8 cellular contexts compared by ENCODE assay signal in the genomic region with DNA sequence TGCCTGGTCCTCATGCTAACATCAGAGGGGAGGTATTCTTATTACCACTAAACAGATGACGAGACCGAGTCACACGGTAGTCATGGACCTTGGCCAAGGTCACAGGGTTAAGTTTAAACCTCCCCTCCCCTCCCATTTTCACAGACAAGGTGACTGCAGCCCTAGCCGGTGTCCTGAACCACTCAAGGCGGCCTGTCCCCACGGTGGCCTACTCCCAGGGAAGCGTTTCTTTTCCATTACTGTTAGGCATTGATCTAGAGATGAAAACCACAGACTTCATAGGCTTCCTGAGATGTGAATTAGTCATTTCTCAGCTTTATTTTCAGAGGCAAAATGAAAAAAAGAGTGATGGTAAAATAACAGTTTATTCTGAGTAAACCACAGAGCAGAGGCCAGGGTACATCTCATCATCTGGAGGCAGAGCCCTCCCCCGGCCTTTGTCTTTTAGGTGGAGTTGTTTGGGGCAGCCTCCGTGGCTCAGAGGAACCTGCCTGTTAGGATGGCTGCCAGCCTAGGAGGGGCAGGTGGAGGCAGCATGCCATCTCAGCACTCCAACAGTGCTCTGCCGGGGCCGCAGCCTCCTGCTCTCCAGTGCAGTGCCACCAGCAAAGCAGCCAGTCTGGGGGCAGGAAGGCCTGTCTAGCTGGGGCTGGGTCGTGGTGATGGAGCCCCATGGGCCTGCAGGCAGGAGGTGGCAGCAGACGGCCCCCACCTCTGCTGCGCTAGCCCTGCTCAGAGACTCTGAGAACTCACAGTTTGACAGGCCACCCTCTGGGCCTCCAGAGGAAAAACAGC.
DNase-seq lines count a peak whose midpoint lies in the region; ATAC-seq, FAIRE-seq and TF ChIP-seq lines count a peak whose summit lies in the region.

No MANE protein-coding gene starts in this region.

- intact Hi-C loops in GM12878 (cut with micrococcal nuclease; ENCODE audit: unreplicated experiment) = loop anchor here (2.0 to 5.0 kb wide), 3 partner anchors 36 to 60 kb away; no protein-coding TSS in a partner anchor
- intact Hi-C loops in testis (cut with DNase I; ENCODE audit: low total_unique reads) = no loop called here

- H2AFZ ChIP-seq in GM12878 (ENCODE audit: control insufficient read depth, low read depth, low read length) = no peak overlapping the region

- TF ChIP-seq RAD21 in GM12878 (IDR thresholded peaks at IDR 0.05; ENCODE audit: insufficient read depth, low read depth, low read length) = no peak; the same call in 1 of the 2 replicates

- TF ChIP-seq POLR2A in GM12878 (IDR thresholded peaks at IDR 0.05; ENCODE audit: low read depth, low read length) = peak; percentile 11; the same call in 1 of the 2 replicates
- no peak for TF ChIP-seq POLR2A in testis (IDR thresholded peaks at IDR 0.05)

- H3K79me2 ChIP-seq in GM12878 (ENCODE audit: control insufficient read depth, insufficient read depth, low read length) = peaks cover 100% of the 10 kb centered on the region

- in situ Hi-C loops in GM12878 (cut with MboI) = no loop called here

- TF ChIP-seq EP300 in GM12878 (IDR thresholded peaks at IDR 0.05; ENCODE audit: borderline replicate concordance in 1 of 2, control insufficient read depth in 1 of 2, low read depth in 2 of 2, low read length in 2 of 2) = peak; percentile 25 to 47; a peak in 2 of 4 replicates

- ATAC-seq in GM18511 (IDR thresholded peaks at IDR 0.05; ENCODE audit: unreplicated experiment) (peak; percentile 67), HG03432 (IDR thresholded peaks at IDR 0.05; ENCODE audit: unreplicated experiment) (peak; percentile 56), GM12878 (peak; percentile 74)

- H3K9me3 ChIP-seq in GM12878 (replicated peaks; ENCODE audit: control insufficient read depth, insufficient read depth, low read length) (no peaks in the 10 kb centered on the region), testis (no peaks in the 10 kb centered on the region)

- peak overlapping the region; percentile 65 for H3K9ac ChIP-seq in GM12878 (ENCODE audit: control insufficient read depth, insufficient read depth, low read length)

- H3K4me2 ChIP-seq in GM12878 (ENCODE audit: control insufficient read depth, insufficient read depth) = peak overlapping the region; percentile 82

- TF ChIP-seq CTCF in GM12878 (IDR thresholded peaks at IDR 0.05 in 2 of 3, conservative IDR thresholded peaks at IDR 0.05 in 1 of 3; ENCODE audit: control insufficient read depth in 2 of 3, extremely low read depth in 1 of 3, insufficient read depth in 1 of 3, low read depth in 3 of 3, low read length in 3 of 3) (peak; percentile 3 to 5 (median 4); a peak in 1 of 6 replicates), testis (IDR thresholded peaks at IDR 0.05) (no peak)

- POLR2A ChIA-PET in GM12878 (lab: Charles Lee) = interaction anchor here (0.9 to 5.2 kb wide), 13 partner anchors 9 to 70 kb away, joined by 3 to 28 read pairs (median 4); no protein-coding TSS in a partner anchor

- 4% methylated on average over 14 of the region's 14 CpGs for WGBS in GM12878 (ENCODE audit: insufficient coverage, insufficient replicate concordance, low lambda C conversion rate, missing lambda C conversion rate)
- WGBS in testis, 2 donors = 61 to 65% methylated on average over 12 to 14 of the region's 14 CpGs

- peak overlapping the region; percentile 54 for H3K4me3 ChIP-seq in GM12878
- H3K4me3 ChIP-seq in testis = no peak overlapping the region

- H3K27me3 ChIP-seq in GM12878 (replicated peaks in 1 of 2; ENCODE audit: control insufficient read depth in 2 of 2, insufficient read depth in 2 of 2, low read length in 1 of 2) (no peaks in the 10 kb centered on the region), testis (no peaks in the 10 kb centered on the region)

- BruUV-seq in GM12878 (replicated peaks; lab: Mats Ljungman, UMichigan) = TSS peak; percentile 96

- DNase-seq in T1000 (lab: John Stamatoyannopoulos, UW) = peak; percentile 14
- DNase-seq in GM12878 (ENCODE audit: low read depth, low spot score) = peak; percentile 62
- peak; percentile 64 to 81 for DNase-seq in lung microvascular endothelial cell (ENCODE audit: low read depth in 2 of 2)
- peak; percentile 55 for DNase-seq in stimulated activated CD8-positive, alpha-beta memory T cell treated with anti-CD3 and anti-CD28 coated beads, Interleukin-4, amount 100 ng/mL, for 24 hours (ENCODE audit: low read depth)
- no peak for DNase-seq in testis
- no peak for DNase-seq in NCI-H524 treated with DMSO at 0.1 percent for 48 hours (lab: John Stamatoyannopoulos, UW)

- H3K36me3 ChIP-seq in GM12878 (ENCODE audit: control insufficient read depth in 2 of 2, insufficient read depth in 2 of 2, low read length in 1 of 2) (peaks cover 0 to 3% of the 10 kb centered on the region in 2 experiments), testis (ENCODE audit: low read depth, missing control alignments) (no peaks in the 10 kb centered on the region)

- H4K20me1 ChIP-seq in GM12878 (ENCODE audit: control insufficient read depth, insufficient read depth) = no peaks in the 10 kb centered on the region

- FAIRE-seq in GM12878 (lab: Jason Lieb, UNC) = no peak

- H3K27ac ChIP-seq in GM12878 (ENCODE audit: control insufficient read depth, insufficient read depth) = peak overlapping the region; percentile 88
- H3K27ac ChIP-seq in testis = no peak overlapping the region

- H3K4me1 ChIP-seq in GM12878 (ENCODE audit: control insufficient read depth, insufficient read depth, low read length) = peaks cover 71% of the 10 kb centered on the region
- peaks cover 27% of the 10 kb centered on the region for H3K4me1 ChIP-seq in testis

- RAD21 ChIA-PET in GM12878 (lab: Charles Lee; ENCODE audit: unreplicated experiment) = interaction anchor here (0.9 to 10.6 kb wide), 12 partner anchors 9 to 63 kb away, joined by 3 to 187 read pairs (median 19); no protein-coding TSS in a partner anchor

- SMC1A ChIA-PET in GM12878 (lab: Charles Lee; ENCODE audit: uncharacterized antibody, unreplicated experiment) = interaction anchor here (0.8 to 21.1 kb wide), 15 partner anchors 10 to 77 kb away, joined by 3 to 535 read pairs (median 6); partner anchors contain the start of gene RAPGEF1

- CTCF ChIA-PET in GM12878 (lab: Yijun Ruan, JAX) = interaction anchor here (0.7 to 3.0 kb wide), 15 partner anchors 9 to 75 kb away, joined by 3 to 28 read pairs (median 4); no protein-coding TSS in a partner anchor

TF ChIP-seq in GM12878, 131 proteins besides CTCF, POLR2A, EP300 and RAD21 (continues in another document):
- TF ChIP-seq EED (IDR thresholded peaks at IDR 0.05; ENCODE audit: low read depth) (peak; percentile 96), SUZ12 (IDR thresholded peaks at IDR 0.05; ENCODE audit: unreplicated experiment) (no peak), IRF4 (IDR thresholded peaks at IDR 0.05; ENCODE audit: low read depth, low read length) (no peak; the same call in 1 of the 2 replicates), NRF1 (conservative IDR thresholded peaks at IDR 0.05; ENCODE audit: low read depth, low read length) (no peak), YBX1 (IDR thresholded peaks at IDR 0.05) (no peak), RAD51 (IDR thresholded peaks at IDR 0.05) (peak; percentile 63), MTA2 (IDR thresholded peaks at IDR 0.05; ENCODE audit: low read depth) (peak; percentile 79), BMI1 (IDR thresholded peaks at IDR 0.05; ENCODE audit: borderline replicate concordance) (0 out of 2 replicates have a peak, but pooled peaks have one; percentile 17), POLR2AphosphoS5 (IDR thresholded peaks at IDR 0.05; ENCODE audit: low read length) (no peak; the same call in 1 of the 2 replicates), CEBPB (IDR thresholded peaks at IDR 0.05; ENCODE audit: borderline replicate concordance in 1 of 2, low read depth in 2 of 2, low read length in 2 of 2) (no peak), NFIC (IDR thresholded peaks at IDR 0.05; ENCODE audit: low read depth, low read length) (no peak), CBFB (IDR thresholded peaks at IDR 0.05; ENCODE audit: low read depth) (peak; percentile 84), DPF2 (IDR thresholded peaks at IDR 0.05) (no peak; the same call in 1 of the 2 replicates), CREB1 (IDR thresholded peaks at IDR 0.05; ENCODE audit: low read depth) (no peak), RB1 (IDR thresholded peaks at IDR 0.05; ENCODE audit: borderline replicate concordance) (no peak), KLF5 (IDR thresholded peaks at IDR 0.05; ENCODE audit: partially characterized antibody) (no peak), PBX3 (IDR thresholded peaks at IDR 0.05; ENCODE audit: insufficient replicate concordance, low read depth, low read length) (no peak)
- TF ChIP-seq, protein P1, sequence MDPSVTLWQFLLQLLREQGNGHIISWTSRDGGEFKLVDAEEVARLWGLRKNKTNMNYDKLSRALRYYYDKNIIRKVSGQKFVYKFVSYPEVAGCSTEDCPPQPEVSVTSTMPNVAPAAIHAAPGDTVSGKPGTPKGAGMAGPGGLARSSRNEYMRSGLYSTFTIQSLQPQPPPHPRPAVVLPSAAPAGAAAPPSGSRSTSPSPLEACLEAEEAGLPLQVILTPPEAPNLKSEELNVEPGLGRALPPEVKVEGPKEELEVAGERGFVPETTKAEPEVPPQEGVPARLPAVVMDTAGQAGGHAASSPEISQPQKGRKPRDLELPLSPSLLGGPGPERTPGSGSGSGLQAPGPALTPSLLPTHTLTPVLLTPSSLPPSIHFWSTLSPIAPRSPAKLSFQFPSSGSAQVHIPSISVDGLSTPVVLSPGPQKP (IDR thresholded peaks at IDR 0.05; ENCODE audit: low read depth, low read length) = no peak
- TF ChIP-seq, protein P2, sequence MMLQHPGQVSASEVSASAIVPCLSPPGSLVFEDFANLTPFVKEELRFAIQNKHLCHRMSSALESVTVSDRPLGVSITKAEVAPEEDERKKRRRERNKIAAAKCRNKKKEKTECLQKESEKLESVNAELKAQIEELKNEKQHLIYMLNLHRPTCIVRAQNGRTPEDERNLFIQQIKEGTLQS (IDR thresholded peaks at IDR 0.05; ENCODE audit: borderline replicate concordance, extremely low read depth, low read depth, low read length) = no peak
- TF ChIP-seq, protein P3, sequence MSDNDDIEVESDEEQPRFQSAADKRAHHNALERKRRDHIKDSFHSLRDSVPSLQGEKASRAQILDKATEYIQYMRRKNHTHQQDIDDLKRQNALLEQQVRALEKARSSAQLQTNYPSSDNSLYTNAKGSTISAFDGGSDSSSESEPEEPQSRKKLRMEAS (IDR thresholded peaks at IDR 0.05; ENCODE audit: low read depth, low read length) = peak; percentile 34; the same call in 1 of the 2 replicates

Comparison
In these comparisons a context has a peak if more than half of its experiments do, and no peak if none do; other contexts are left out.
1. DNase-seq: peak in T1000 (single experiment), GM12878 (single experiment), lung microvascular endothelial cell (2 of 2) and stimulated activated CD8-positive, alpha-beta memory T cell treated with anti-CD3 and anti-CD28 coated beads, Interleukin-4, amount 100 ng/mL, for 24 hours (single experiment); none in testis (single experiment) and NCI-H524 treated with DMSO at 0.1 percent for 48 hours (single experiment).
2. CTCF ChIP-seq: peak in GM12878 (3 of 3); none in testis (0 of 3).
3. Peak in every context shown above with its lines, with median percentiles within 50 percentile points of each other: ATAC-seq.